In the genomic region with DNA sequence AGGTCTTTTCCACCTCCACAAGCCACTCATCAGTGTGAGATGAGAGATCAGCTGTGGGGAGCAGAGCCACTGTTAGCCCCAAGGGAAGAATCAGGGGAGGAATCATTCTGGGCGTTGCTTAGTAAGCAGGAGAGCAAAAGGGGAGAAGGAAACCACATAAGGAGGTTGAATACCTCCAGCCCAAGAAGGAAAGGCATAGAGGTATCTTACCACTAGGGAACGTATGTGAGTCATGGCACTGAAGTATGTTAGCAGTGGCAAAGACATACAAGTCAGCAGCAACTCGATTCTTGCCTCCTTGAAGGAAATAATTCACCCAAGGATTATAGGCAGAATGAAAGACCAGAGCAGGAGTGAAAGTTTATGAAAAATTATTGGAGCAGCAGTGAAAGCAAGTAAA, we compare ENCODE assay signal across 29 cellular contexts. TPM values are rescaled to one million over a fixed set of nuclear protein-coding genes. Genes with fewer than 3 reads are reported as not detected.
"Had no signal": no experiment of that assay in that cellular context is flagged by ENCODE, and none has a peak within 500 bp of the region (broad histone marks: within the 10 kb centered on the region; RNA-seq: fewer than 3 reads in every experiment).

No MANE protein-coding gene starts in this region.

- H3K27me3 Mint-ChIP-seq: progenitor cell of endocrine pancreas had no signal

- H3K4me2 ChIP-seq: hepatocyte, neural progenitor cell had no signal

- H3K79me2 ChIP-seq: hepatocyte, parathyroid adenoma had no signal

- H3K27me3 ChIP-seq: gastroesophageal sphincter, hepatocyte, neural progenitor cell, right atrium auricular region, testis had no signal

- H2AFZ ChIP-seq: hepatocyte, neural progenitor cell, parathyroid adenoma had no signal

- H3K36me3 ChIP-seq: gastroesophageal sphincter, heart left ventricle, lower lobe of right lung, neural progenitor cell, right atrium auricular region, tibial artery had no signal

- H3K4me3 ChIP-seq: coronary artery, gastroesophageal sphincter, heart left ventricle, hepatocyte, lower lobe of right lung, neural progenitor cell, right atrium auricular region, testis, tibial artery had no signal

- H3K9me3 ChIP-seq: gastroesophageal sphincter, lower lobe of right lung, testis, tibial artery had no signal

- H3K27ac ChIP-seq: coronary artery, epithelial cell of prostate, gastroesophageal sphincter, heart left ventricle, hepatocyte, lower lobe of right lung, neural progenitor cell, parathyroid adenoma, right atrium auricular region, testis, tibial artery had no signal

- H3K4me3 Mint-ChIP-seq: effector memory CD8-positive, alpha-beta T cell; memory B cell; naive thymus-derived CD4-positive, alpha-beta T cell; nephron; neural progenitor cell; stimulated activated memory B cell treated with anti-CD40 and anti-IgM and Interleukin-4, amounts not matched to agents 10 μg/mL and 1 μg/mL and 100 μg/mL, for 72 hours; type B pancreatic cell had no signal

- H3K4me1 Mint-ChIP-seq: memory B cell; nephron; neural progenitor cell; stimulated activated memory B cell treated with anti-CD40 and anti-IgM and Interleukin-4, amounts not matched to agents 10 μg/mL and 1 μg/mL and 100 μg/mL, for 72 hours had no signal

- DNase-seq: dermis blood vessel endothelial cell; effector memory CD8-positive, alpha-beta T cell; foreskin fibroblast; heart left ventricle; left ventricle myocardium superior; lower lobe of right lung; naive thymus-derived CD4-positive, alpha-beta T cell; stimulated activated CD4-positive, alpha-beta T cell treated with anti-CD3 and anti-CD28 coated beads, Interleukin-2, amount 100 ng/mL, for 24 hours; stimulated activated CD4-positive, alpha-beta T cell treated with anti-CD3 and anti-CD28 coated beads, Interleukin-4, amount 100 ng/mL, for 24 hours; stimulated activated naive CD8-positive, alpha-beta T cell treated with anti-CD3 and anti-CD28 coated beads, Interleukin-15, Interleukin-2, amounts not matched to agents 100 U/mL and 50 U/mL, for 24 hours; substantia nigra; testis; tibial artery had no signal

- ATAC-seq: effector memory CD8-positive, alpha-beta T cell; esophagus mucosa; gastroesophageal sphincter; heart left ventricle; left ventricle myocardium superior; lower lobe of right lung; naive thymus-derived CD4-positive, alpha-beta T cell; sciatic nerve; stimulated activated memory B cell treated with anti-CD40 and anti-IgM and Interleukin-4, amounts not matched to agents 10 μg/mL and 1 μg/mL and 100 μg/mL, for 72 hours; stimulated activated naive CD8-positive, alpha-beta T cell treated with anti-CD3 and anti-CD28 coated beads, Interleukin-15, Interleukin-2, amounts not matched to agents 100 U/mL and 50 U/mL, for 24 hours had no signal

- H3K9ac ChIP-seq: neural progenitor cell, parathyroid adenoma had no signal

- H3K4me1 ChIP-seq: heart left ventricle, lower lobe of right lung, neural progenitor cell, parathyroid adenoma, right atrium auricular region, testis, tibial artery had no signal

- H3K36me3 Mint-ChIP-seq: memory B cell; neural progenitor cell; stimulated activated memory B cell treated with anti-CD40 and anti-IgM and Interleukin-4, amounts not matched to agents 10 μg/mL and 1 μg/mL and 100 μg/mL, for 72 hours; type B pancreatic cell had no signal

- H3K27ac Mint-ChIP-seq: effector memory CD8-positive, alpha-beta T cell; memory B cell; naive thymus-derived CD4-positive, alpha-beta T cell; nephron; neural progenitor cell; progenitor cell of endocrine pancreas; stimulated activated memory B cell treated with anti-CD40 and anti-IgM and Interleukin-4, amounts not matched to agents 10 μg/mL and 1 μg/mL and 100 μg/mL, for 72 hours; type B pancreatic cell had no signal

RNA-seq across cellular contexts. Expression of gene SLC5A9, which starts 31.6 kb away (rescaled TPM):
- total RNA-seq: dermis blood vessel endothelial cell; esophagus mucosa; kidney epithelial cell; naive thymus-derived CD4-positive, alpha-beta T cell; osteoblast; right atrium auricular region had no signal
- polyA plus RNA-seq: naive thymus-derived CD4-positive, alpha-beta T cell had no signal
